Comparison of ENCODE assay signal across 20 cellular contexts in the genomic region with DNA sequence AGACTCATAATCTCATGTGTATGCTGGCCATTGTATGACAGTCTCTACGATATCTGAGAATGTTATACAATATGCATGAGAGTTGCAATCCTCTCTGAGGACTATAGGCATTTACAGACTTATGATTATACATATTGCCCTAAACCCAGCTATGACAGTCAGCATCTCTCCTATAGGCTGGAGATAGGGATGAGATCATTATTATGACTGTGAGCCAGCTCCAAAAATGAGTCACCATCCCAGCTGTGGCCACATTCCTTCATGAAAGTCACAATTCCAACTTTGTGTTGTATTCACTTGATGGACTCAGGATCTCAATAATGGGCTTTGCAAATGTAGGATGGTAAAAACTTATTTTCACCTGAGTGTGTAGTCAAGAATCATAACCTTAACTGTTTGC.
A peak's percentile ranks its signal among the peaks of the same experiment; 100 is the strongest.
DNase-seq lines count a peak whose midpoint lies in the region; ATAC-seq and TF ChIP-seq lines count a peak whose summit lies in the region.
"Had no signal": no experiment of that assay in that cellular context is flagged by ENCODE, and none has a peak within 500 bp of the region (broad histone marks: within the 10 kb centered on the region; RNA-seq: fewer than 3 reads in every experiment).

No MANE protein-coding gene starts in this region.

- H3K4me3 ChIP-seq in fibroblast of pulmonary artery (replicated peaks; ENCODE audit: low read depth, low read length) (no peak overlapping the region), skeletal muscle cell (ENCODE audit: low read depth, low read length) (no peak overlapping the region)
- H3K4me3 ChIP-seq: body of pancreas, lung had no signal

- DNase-seq in GM03348 (ENCODE audit: low spot score) (peak; percentile 16), NCI-H226 (peak; percentile 32), fibroblast of pulmonary artery (ENCODE audit: low read depth) (peak; percentile 72), skeletal muscle cell (ENCODE audit: low read depth) (peak; percentile 48), activated gamma-delta T cell treated with Interleukin-2 at 50 U/mL for 16 hours (no peak), cerebellar cortex (ENCODE audit: low spot score) (no peak)
- DNase-seq: activated CD4-positive, alpha-beta T cell treated with anti-CD3 and anti-CD28 coated beads, Interleukin-2, amount 50 U/mL, for 48 hours; activated T-cell treated with anti-CD3 and anti-CD28 coated beads, Interleukin-2, amount 50 U/mL, for 1 hour; BE2C; naive thymus-derived CD4-positive, alpha-beta T cell; NCI-H1694; NCI-H446 treated with DMSO at 0.1 percent for 48 hours; SHP77; small intestine; stimulated activated CD4-positive, alpha-beta T cell treated with anti-CD3 and anti-CD28 coated beads, Interleukin-4, amount 100 ng/mL, for 24 hours; T-helper 1 cell; WERI-Rb-1 had no signal

- no peak for ATAC-seq in GM21528 (IDR thresholded peaks at IDR 0.05; ENCODE audit: low FRiP score, unreplicated experiment)
- ATAC-seq: body of pancreas; naive thymus-derived CD4-positive, alpha-beta T cell had no signal

- TF ChIP-seq CTCF in fibroblast of pulmonary artery (IDR thresholded peaks at IDR 0.05; ENCODE audit: low read length, missing control alignments): no peak

Comparison
In these comparisons a context has a peak if more than half of its experiments do, and no peak if none do; other contexts are left out.
1. DNase-seq: peak in GM03348 (single experiment), NCI-H226 (single experiment), fibroblast of pulmonary artery (single experiment) and skeletal muscle cell (single experiment); none in activated gamma-delta T cell treated with Interleukin-2 at 50 U/mL for 16 hours (single experiment) and cerebellar cortex (single experiment).